ENCODE assay signal across 18 cellular contexts in the genomic region with DNA sequence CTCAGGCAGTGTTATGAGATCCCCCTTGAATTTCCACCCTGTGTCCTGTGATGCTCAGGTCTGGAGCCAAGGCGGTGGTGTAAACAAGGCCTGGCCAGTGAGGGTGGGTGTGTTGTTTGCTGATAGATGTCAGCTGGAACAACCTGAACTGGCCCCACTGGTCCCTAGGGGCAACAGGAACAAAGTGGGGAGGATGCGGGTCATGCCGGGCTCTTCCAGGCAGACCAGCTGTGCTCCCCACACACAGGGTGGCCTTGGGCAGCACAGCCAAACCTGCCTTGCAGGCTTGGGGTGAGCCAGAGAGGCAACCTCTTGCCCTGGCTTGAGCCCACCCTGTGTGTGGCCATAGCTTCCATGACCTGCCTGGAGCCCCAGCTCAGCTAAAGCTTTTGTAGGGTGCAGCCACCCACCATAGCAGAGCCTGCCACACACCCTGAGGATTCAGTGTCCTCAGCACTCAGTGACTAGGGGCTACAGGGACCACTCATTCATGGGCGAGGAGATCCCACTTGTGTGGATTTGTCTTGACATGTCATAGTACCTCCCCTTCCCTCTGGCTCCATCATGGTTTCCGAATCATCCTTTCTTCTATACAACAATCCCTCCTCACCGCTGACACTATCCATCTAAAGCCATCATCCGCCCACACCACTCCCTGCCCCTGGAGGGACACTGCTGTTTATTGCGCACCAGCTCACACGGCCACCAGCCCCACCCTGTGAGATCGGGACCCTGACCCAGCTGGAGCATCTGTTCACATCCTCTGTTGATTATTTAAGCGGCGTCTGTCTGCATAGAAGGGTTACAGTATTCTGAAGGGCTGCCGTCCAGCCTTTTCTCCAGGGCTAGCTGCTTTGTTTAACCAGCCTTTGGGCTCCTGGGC.
A peak's percentile ranks its signal among the peaks of the same experiment; 100 is the strongest.
DNase-seq lines count a peak whose midpoint lies in the region; ATAC-seq, FAIRE-seq and TF ChIP-seq lines count a peak whose summit lies in the region.
"Had no signal": no experiment of that assay in that cellular context is flagged by ENCODE, and none has a peak within 500 bp of the region (broad histone marks: within the 10 kb centered on the region; RNA-seq: fewer than 3 reads in every experiment).

No MANE protein-coding gene starts in this region.

- no peak for TF ChIP-seq CTCF in glutamatergic neuron (IDR thresholded peaks at IDR 0.05; ENCODE audit: partially characterized antibody, unreplicated experiment)

- H3K9me3 Mint-ChIP-seq in glutamatergic neuron (ENCODE audit: unreplicated experiment): peaks cover 3% of the 10 kb centered on the region
- no peaks in the 10 kb centered on the region for H3K9me3 Mint-ChIP-seq in activated CD4-positive, alpha-beta T cell treated with anti-CD3 and anti-CD28 coated beads for 36 hours (ENCODE audit: low read depth)
- no peaks in the 10 kb centered on the region for H3K9me3 Mint-ChIP-seq in activated T-cell treated with anti-CD3 and anti-CD28 coated beads, Interleukin-2, amount 50 U/mL, for 72 hours
- H3K9me3 Mint-ChIP-seq: HFFc6 had no signal

- intact Hi-C loops in sciatic nerve (cut with DNase I): no loop called here
- intact Hi-C loops in activated CD4-positive, alpha-beta T cell treated with anti-CD3 and anti-CD28 coated beads for 36 hours (cut with DNase I, micrococcal nuclease): no loop called here

- H3K4me1 Mint-ChIP-seq in glutamatergic neuron (ENCODE audit: low read depth, unreplicated experiment): peaks cover 4% of the 10 kb centered on the region
- no peaks in the 10 kb centered on the region for H3K4me1 Mint-ChIP-seq in activated CD4-positive, alpha-beta T cell treated with anti-CD3 and anti-CD28 coated beads for 36 hours
- H3K4me1 Mint-ChIP-seq in activated T-cell treated with anti-CD3 and anti-CD28 coated beads, Interleukin-2, amount 50 U/mL, for 72 hours (ENCODE audit: low read depth): no peaks in the 10 kb centered on the region

- CTCF ChIA-PET in activated CD4-positive, alpha-beta T cell treated with anti-CD3 and anti-CD28 coated beads for 36 hours (lab: Charles Lee): no interaction called here

- FAIRE-seq in HTR-8/SVneo (lab: Jason Lieb, UNC): peak; percentile 60
- FAIRE-seq: G401.6, H54 had no signal

- H3K4me3 Mint-ChIP-seq in glutamatergic neuron (ENCODE audit: unreplicated experiment): peak overlapping the region; percentile 49
- H3K4me3 Mint-ChIP-seq in activated CD4-positive, alpha-beta T cell treated with anti-CD3 and anti-CD28 coated beads for 36 hours: no peak overlapping the region
- H3K4me3 Mint-ChIP-seq in activated T-cell treated with anti-CD3 and anti-CD28 coated beads, Interleukin-2, amount 50 U/mL, for 72 hours: no peak overlapping the region
- H3K4me3 Mint-ChIP-seq: HFFc6 had no signal

- H3K27ac Mint-ChIP-seq in glutamatergic neuron (ENCODE audit: unreplicated experiment): peak overlapping the region; percentile 69
- no peak overlapping the region for H3K27ac Mint-ChIP-seq in activated CD4-positive, alpha-beta T cell treated with anti-CD3 and anti-CD28 coated beads for 36 hours
- no peak overlapping the region for H3K27ac Mint-ChIP-seq in activated T-cell treated with anti-CD3 and anti-CD28 coated beads, Interleukin-2, amount 50 U/mL, for 72 hours
- H3K27ac Mint-ChIP-seq: HFFc6 had no signal

- no peaks in the 10 kb centered on the region for H3K36me3 Mint-ChIP-seq in glutamatergic neuron (ENCODE audit: unreplicated experiment)
- no peaks in the 10 kb centered on the region for H3K36me3 Mint-ChIP-seq in activated CD4-positive, alpha-beta T cell treated with anti-CD3 and anti-CD28 coated beads for 36 hours (ENCODE audit: low read depth)
- no peaks in the 10 kb centered on the region for H3K36me3 Mint-ChIP-seq in activated T-cell treated with anti-CD3 and anti-CD28 coated beads, Interleukin-2, amount 50 U/mL, for 72 hours (ENCODE audit: insufficient read depth in 2 of 2)

- POLR2A ChIA-PET in activated CD4-positive, alpha-beta T cell treated with anti-CD3 and anti-CD28 coated beads for 36 hours (lab: Charles Lee): no interaction called here

- peak; percentile 82 for ATAC-seq in sciatic nerve
- ATAC-seq in activated CD4-positive, alpha-beta T cell treated with anti-CD3 and anti-CD28 coated beads for 36 hours: no peak
- no peak for ATAC-seq in activated T-cell treated with anti-CD3 and anti-CD28 coated beads, Interleukin-2, amount 50 U/mL, for 72 hours (replicated peaks in 1 of 2)
- ATAC-seq: PC-3 had no signal

- peaks cover 5% of the 10 kb centered on the region for H3K27me3 Mint-ChIP-seq in glutamatergic neuron (ENCODE audit: unreplicated experiment)
- peaks cover 4% of the 10 kb centered on the region for H3K27me3 Mint-ChIP-seq in activated CD4-positive, alpha-beta T cell treated with anti-CD3 and anti-CD28 coated beads for 36 hours
- peaks cover 11% of the 10 kb centered on the region for H3K27me3 Mint-ChIP-seq in activated T-cell treated with anti-CD3 and anti-CD28 coated beads, Interleukin-2, amount 50 U/mL, for 72 hours (ENCODE audit: low read depth)

- DNase-seq in DMS 273 (lab: John Stamatoyannopoulos, UW; ENCODE audit: unreplicated experiment) (peak; percentile 17), DMS 273 treated with DMSO at 0.1 percent for 48 hours (lab: John Stamatoyannopoulos, UW) (no peak), HTR-8/SVneo (ENCODE audit: insufficient read length, low spot score) (no peak), glutamatergic neuron (no peak), sciatic nerve (ENCODE audit: low spot score) (no peak), kidney tubule cell (ENCODE audit: low spot score) (no peak)
- DNase-seq in activated CD4-positive, alpha-beta T cell treated with anti-CD3 and anti-CD28 coated beads for 36 hours: no peak
- DNase-seq in activated T-cell treated with anti-CD3 and anti-CD28 coated beads, Interleukin-2, amount 50 U/mL, for 72 hours: no peak
- DNase-seq: AML-193, HFFc6, NCI-H1436, NCI-H2029 treated with DMSO at 0.1 percent for 48 hours, NCI-H510A treated with DMSO at 0.1 percent for 48 hours, PC-3, RPMI8226, SIG-M5 had no signal
